6 cellular contexts compared by ENCODE assay signal in the genomic region with DNA sequence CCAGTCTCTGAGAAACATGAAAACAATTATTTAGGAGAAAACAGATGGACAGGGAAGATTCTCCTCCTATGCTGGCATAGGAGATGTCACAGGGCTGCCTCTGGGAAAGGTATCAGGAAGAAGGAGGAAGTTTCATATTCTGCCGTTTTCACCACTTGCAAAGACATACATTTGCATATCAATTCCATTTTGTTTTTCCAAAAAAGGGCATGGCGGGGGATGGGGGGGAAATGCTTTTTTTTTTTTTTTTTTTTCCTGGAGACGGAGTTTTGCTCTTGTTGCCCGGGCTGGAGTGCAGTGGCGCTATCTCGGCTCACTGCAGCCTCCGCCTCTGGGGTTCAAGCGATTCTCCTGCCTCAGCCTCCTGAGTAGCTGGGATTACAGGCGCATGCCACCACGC. TPM values are rescaled to one million over a fixed set of nuclear protein-coding genes. Genes with fewer than 3 reads are reported as not detected.
DNase-seq lines count a peak whose midpoint lies in the region; ATAC-seq, FAIRE-seq and TF ChIP-seq lines count a peak whose summit lies in the region.
"Not testable (repeated sequence)": the region's sequence is repeated elsewhere in the genome, so short reads cannot be mapped to it uniquely, and the experiment has no call there.

No MANE protein-coding gene starts in this region.

- not testable (repeated sequence) for H2BK15ac ChIP-seq in H9 (ENCODE audit: low read depth, low read length); H1 (ENCODE audit: low read length)

- not testable (repeated sequence) for H3K23me2 ChIP-seq in H9 (ENCODE audit: insufficient read length, low read depth, low read length, poor library complexity, severe bottlenecking); H1 (ENCODE audit: low read depth, low read length)

- H3K9me3 ChIP-seq in H9 (ENCODE audit: control insufficient read depth, low read depth, low read length); OCI-LY1 (ENCODE audit: low read length); H1 (ENCODE audit: insufficient read depth in 2 of 2, low read depth in 1 of 2, low read length in 1 of 2): not testable (repeated sequence)

- CTCF ChIA-PET in WTC11 (lab: Charles Lee); H1 (lab: Charles Lee; ENCODE audit: partially characterized antibody): not testable (repeated sequence)

- H4K5ac ChIP-seq in H9 (ENCODE audit: insufficient read length, low read depth, low read length); H1 (ENCODE audit: insufficient read length, low read depth, low read length): not testable (repeated sequence)

- not testable (repeated sequence) for H3K9me2 ChIP-seq in OCI-LY1 (ENCODE audit: low read depth, low read length)

- not testable (repeated sequence) for H3K23ac ChIP-seq in H9 (ENCODE audit: insufficient read length, low read depth, low read length); H1 (ENCODE audit: insufficient read length)

- TF ChIP-seq EP300 in H1 (IDR thresholded peaks at IDR 0.05; ENCODE audit: borderline replicate concordance in 1 of 2, low read depth in 2 of 2, low read length in 2 of 2) = not testable (repeated sequence)

- ATAC-seq in WTC11; activated naive CD8-positive, alpha-beta T cell treated with anti-CD3 and anti-CD28 coated beads, Interleukin-2, amount 10 ng/mL, durations not matched to agents 7 days and 5 days (ENCODE audit: low read depth); naive B cell (ENCODE audit: low read depth in 2 of 2): not testable (repeated sequence)

- H3K4me3 Mint-ChIP-seq in H9; WTC11; activated naive CD8-positive, alpha-beta T cell treated with anti-CD3 and anti-CD28 coated beads, Interleukin-2, amount 10 ng/mL, durations not matched to agents 7 days and 5 days: not testable (repeated sequence)
- H3K4me3 Mint-ChIP-seq in naive B cell = peak overlapping the region in 7 of 8 donors; percentile 32 to 84 (median 60)

- H2BK5ac ChIP-seq in H9 (ENCODE audit: insufficient read length, low read length); H1 (ENCODE audit: low read depth, low read length): not testable (repeated sequence)

- H3K9me3 Mint-ChIP-seq in H9; WTC11; activated naive CD8-positive, alpha-beta T cell treated with anti-CD3 and anti-CD28 coated beads, Interleukin-2, amount 10 ng/mL, durations not matched to agents 7 days and 5 days; naive B cell: not testable (repeated sequence)

- not testable (repeated sequence) for TF ChIP-seq POLR2A in H1 (IDR thresholded peaks at IDR 0.05; ENCODE audit: control extremely low read depth in 1 of 2, low read depth in 2 of 2, low read length in 2 of 2)

- H3K36me3 ChIP-seq in OCI-LY1 (ENCODE audit: insufficient read depth, low read length) = peaks cover 62% of the 10 kb centered on the region
- H3K36me3 ChIP-seq in H1 (ENCODE audit: control insufficient read depth in 2 of 4, insufficient read depth in 4 of 4, low read length in 3 of 4) = not testable (repeated sequence)

- H2AFZ ChIP-seq in H9 (ENCODE audit: low read length); OCI-LY1 (ENCODE audit: low read length); H1 (ENCODE audit: low read length): not testable (repeated sequence)

- H2BK20ac ChIP-seq in H9 (ENCODE audit: low read depth, low read length, poor library complexity, severe bottlenecking); H1 (ENCODE audit: low read length): not testable (repeated sequence)

- H3K4ac ChIP-seq in H9 (ENCODE audit: low read depth, low read length); H1 (replicated peaks; ENCODE audit: insufficient read length, low read depth, low read length): not testable (repeated sequence)

- WGBS in H9 (ENCODE audit: extremely low coverage, insufficient read length, low lambda C conversion rate) = no CpG with 5 or more reads among the region's 10 CpGs
- 86% methylated on average over 10 of the region's 10 CpGs; no CpG with 5 or more reads in 1 of the 2 experiments for WGBS in H1 (ENCODE audit: extremely low coverage in 1 of 2, insufficient coverage in 1 of 2, insufficient read length in 1 of 2, insufficient replicate concordance in 2 of 2, low coverage in 1 of 2, low lambda C conversion rate in 2 of 2, missing lambda C conversion rate in 1 of 2), 2 experiments

- not testable (repeated sequence) for H3K27me3 Mint-ChIP-seq in H9 (ENCODE audit: low read depth); WTC11 (ENCODE audit: low read depth); activated naive CD8-positive, alpha-beta T cell treated with anti-CD3 and anti-CD28 coated beads, Interleukin-2, amount 10 ng/mL, durations not matched to agents 7 days and 5 days; naive B cell

- H3K36me3 Mint-ChIP-seq in H9 (ENCODE audit: insufficient read depth in 1 of 3, low read depth in 3 of 3) = peaks cover 0 to 13% (median 2%) of the 10 kb centered on the region in 3 experiments; a peak in 4 of 7 replicates
- H3K36me3 Mint-ChIP-seq in WTC11 = not testable (repeated sequence)
- H3K36me3 Mint-ChIP-seq in activated naive CD8-positive, alpha-beta T cell treated with anti-CD3 and anti-CD28 coated beads, Interleukin-2, amount 10 ng/mL, durations not matched to agents 7 days and 5 days = peaks cover 36% of the 10 kb centered on the region
- H3K36me3 Mint-ChIP-seq in naive B cell = peaks cover 43 to 62% of the 10 kb centered on the region in 2 donors

- H3F3A ChIP-seq in OCI-LY1 (ENCODE audit: insufficient read depth, low read length) = not testable (repeated sequence)

- H3K4me2 ChIP-seq in H9 (ENCODE audit: insufficient read depth, insufficient read length, low read length) (peak overlapping the region; percentile 21), H1 (ENCODE audit: insufficient read depth in 1 of 2, low read depth in 2 of 2, low read length in 2 of 2) (peak overlapping the region in 1 of 2 experiments; percentile 50; a peak in 1 of 4 replicates)
- not testable (repeated sequence) for H3K4me2 ChIP-seq in OCI-LY1 (ENCODE audit: low read length)

- peak overlapping the region in 1 of 3 experiments; percentile 28; a peak in 3 of 7 replicates for H3K27ac Mint-ChIP-seq in H9
- peak overlapping the region; percentile 7; the same call in 1 of the 2 replicates for H3K27ac Mint-ChIP-seq in WTC11
- peak overlapping the region; percentile 35 for H3K27ac Mint-ChIP-seq in activated naive CD8-positive, alpha-beta T cell treated with anti-CD3 and anti-CD28 coated beads, Interleukin-2, amount 10 ng/mL, durations not matched to agents 7 days and 5 days
- peak overlapping the region; percentile 87 to 100 (median 92) for H3K27ac Mint-ChIP-seq in naive B cell

- H3T11ph ChIP-seq in H9 (ENCODE audit: low read length) = not testable (repeated sequence)

- peaks cover 13 to 20% of the 10 kb centered on the region in 2 experiments for H3K4me1 Mint-ChIP-seq in H9
- peaks cover 13% of the 10 kb centered on the region for H3K4me1 Mint-ChIP-seq in WTC11
- H3K4me1 Mint-ChIP-seq in activated naive CD8-positive, alpha-beta T cell treated with anti-CD3 and anti-CD28 coated beads, Interleukin-2, amount 10 ng/mL, durations not matched to agents 7 days and 5 days = not testable (repeated sequence)
- H3K4me1 Mint-ChIP-seq in naive B cell = peaks cover 64 to 99% (median 94%) of the 10 kb centered on the region in 3 donors

- H4K91ac ChIP-seq in H9 (ENCODE audit: insufficient read length, low read depth, low read length); H1 (replicated peaks; ENCODE audit: insufficient read length, low read length): not testable (repeated sequence)

- H3K79me2 ChIP-seq in H9 (ENCODE audit: insufficient read depth, low read length); OCI-LY1 (ENCODE audit: insufficient read depth, low read length); H1 (ENCODE audit: control insufficient read depth in 1 of 2, insufficient read depth in 2 of 2, low read length in 2 of 2): not testable (repeated sequence)

- TF ChIP-seq RAD21 in H1 (IDR thresholded peaks at IDR 0.05 in 1 of 2, conservative IDR thresholded peaks at IDR 0.05 in 1 of 2; ENCODE audit: low read depth in 2 of 2, low read length in 2 of 2) = not testable (repeated sequence)

- H2BK120ac ChIP-seq in H9 (ENCODE audit: low read depth, low read length, poor library complexity, severe bottlenecking); H1 (replicated peaks; ENCODE audit: low read depth, low read length): not testable (repeated sequence)

- H3K79me1 ChIP-seq in H9 (ENCODE audit: insufficient read depth, low read depth, low read length, poor library complexity, severe bottlenecking); H1 (ENCODE audit: low read depth, low read length): not testable (repeated sequence)

- not testable (repeated sequence) for TF ChIP-seq CTCF in H9 (conservative IDR thresholded peaks at IDR 0.05); OCI-LY1 (IDR thresholded peaks at IDR 0.05; ENCODE audit: low read length); WTC11 (IDR thresholded peaks at IDR 0.05); H1 (IDR thresholded peaks at IDR 0.05; ENCODE audit: control extremely low read depth in 1 of 3, insufficient read depth in 1 of 3, low read depth in 1 of 3, low read length in 3 of 3)

- H3K27ac ChIP-seq in H9 (ENCODE audit: insufficient read length, low read depth, low read length); H1 (ENCODE audit: low read depth, low read length): not testable (repeated sequence)
- H3K27ac ChIP-seq in OCI-LY1 (ENCODE audit: low read depth, low read length, poor library complexity, severe bottlenecking) = peak overlapping the region; percentile 51

- H3K56ac ChIP-seq in H9 (ENCODE audit: insufficient read length, low read depth, low read length); H1 (replicated peaks; ENCODE audit: insufficient read length, low read depth, low read length): not testable (repeated sequence)

- H2BK12ac ChIP-seq in H9 (ENCODE audit: insufficient read length, low read depth, low read length); H1 (ENCODE audit: low read depth, low read length): not testable (repeated sequence)

- not testable (repeated sequence) for H3K4me3 ChIP-seq in OCI-LY1 (ENCODE audit: low read depth, low read length, poor library complexity, severe bottlenecking); H1 (ENCODE audit: extremely low read depth in 1 of 4, insufficient read depth in 2 of 4, low read depth in 3 of 4, low read length in 4 of 4)

- H3K27me3 ChIP-seq in H9 (ENCODE audit: insufficient read depth, low read length); OCI-LY1 (ENCODE audit: insufficient read depth, low read length); H1 (replicated peaks in 1 of 4; ENCODE audit: control insufficient read depth in 3 of 4, extremely low read depth in 1 of 4, insufficient read depth in 3 of 4, low read length in 3 of 4): not testable (repeated sequence)

- H4K8ac ChIP-seq in H9 (replicated peaks; ENCODE audit: insufficient read length, low read depth, low read length); H1 (ENCODE audit: extremely low read depth, insufficient read depth, low read length): not testable (repeated sequence)

- FAIRE-seq in H1 (lab: Jason Lieb, UNC) = not testable (repeated sequence)

- DNase-seq in H9; WTC11 (ENCODE audit: low spot score); activated naive CD8-positive, alpha-beta T cell treated with anti-CD3 and anti-CD28 coated beads, Interleukin-2, amount 10 ng/mL, durations not matched to agents 7 days and 5 days; H1 (ENCODE audit: low read depth in 1 of 2, low spot score in 2 of 2); naive B cell: not testable (repeated sequence)

- not testable (repeated sequence) for H4K20me1 ChIP-seq in H9 (ENCODE audit: control insufficient read depth, insufficient read depth, insufficient read length); OCI-LY1 (ENCODE audit: insufficient read depth, low read length); H1 (replicated peaks in 1 of 2; ENCODE audit: control insufficient read depth in 1 of 2, insufficient read depth in 2 of 2, low read length in 2 of 2)

- H3K9ac ChIP-seq in H9 (ENCODE audit: extremely low read depth, insufficient read length, low read length); OCI-LY1 (ENCODE audit: low read length); H1 (replicated peaks in 1 of 4; ENCODE audit: extremely low read depth in 1 of 4, low read depth in 3 of 4, low read length in 3 of 4): not testable (repeated sequence)

- not testable (repeated sequence) for H2AK5ac ChIP-seq in H9 (ENCODE audit: insufficient read length, low read length); H1 (ENCODE audit: low read depth, low read length)

- H3K18ac ChIP-seq in H9 (ENCODE audit: insufficient read length, low read depth, low read length); H1 (ENCODE audit: extremely low read depth, low read length): not testable (repeated sequence)

- H3K14ac ChIP-seq in H9 (ENCODE audit: insufficient read depth, low read length); H1 (ENCODE audit: insufficient read length): not testable (repeated sequence)

- H3K4me1 ChIP-seq in H9 (ENCODE audit: insufficient read depth, low read length); H1 (replicated peaks in 1 of 4; ENCODE audit: control insufficient read depth in 3 of 4, insufficient read depth in 4 of 4, low read length in 3 of 4): not testable (repeated sequence)
- H3K4me1 ChIP-seq in OCI-LY1 (ENCODE audit: insufficient read depth, low read length, severe bottlenecking) = peaks cover 46% of the 10 kb centered on the region

- POLR2A ChIA-PET in WTC11 (lab: Charles Lee); activated naive CD8-positive, alpha-beta T cell treated with anti-CD3 and anti-CD28 coated beads, Interleukin-2, amount 10 ng/mL, durations not matched to agents 7 days and 5 days (lab: Charles Lee); H1 (lab: Charles Lee; ENCODE audit: partially characterized antibody): not testable (repeated sequence)

RNA-seq across cellular contexts. Expression of a gene that starts 34.7 kb away (rescaled TPM):
- total RNA-seq in H9 (2021) (5.2 and 5.5 TPM in 2 replicates), WTC11 (2021) (5.7 to 8.4 TPM (median 7.9 TPM) in 3 replicates)
- total RNA-seq in activated naive CD8-positive, alpha-beta T cell treated with anti-CD3 and anti-CD28 coated beads, Interleukin-2, amount 10 ng/mL, durations not matched to agents 7 days and 5 days = 10 to 100 TPM; 20.3 to 21.0 TPM
- 5.6 and 5.8 TPM in 2 replicates for total RNA-seq in H1 (2021; fragmentation: NEBNext Ultra II Directional; extraction: Animal tissue kit (Norgen Biotek cat#: 25700))
- polyA plus RNA-seq in H1 (2011; rRNA removed) (10.5 and 11.2 TPM in 2 replicates), naive B cell (ENCODE audit: low read depth in 6 of 6) (100 to 1,000 TPM; 654 to 887 (median 845) TPM)
- polyA plus RNA-seq in H1 (2011; cell fraction: cytosol; rRNA removed) = 8.0 TPM
- polyA plus RNA-seq in H1 (2011; cell fraction: nucleus; rRNA removed) = 5.7 TPM
- 7.3 to 9.5 TPM (median 7.9 TPM) in 4 replicates for polyA plus RNA-seq in H1 (2012, experiment 1 of 2)
- 7.0 TPM for polyA plus RNA-seq in H1 (2012, experiment 2 of 2)
- polyA plus RNA-seq in H1 (2013, experiment 1 of 2) = 14.1 TPM
- polyA plus RNA-seq in H1 (2013, experiment 2 of 2) = 14.7 TPM
- 3.7 and 6.0 TPM in 2 replicates for polyA minus RNA-seq in H1 (2011; rRNA and poly(A)+ RNA removed)
- polyA minus RNA-seq in H1 (2011; cell fraction: cytosol; rRNA and poly(A)+ RNA removed) = 2.9 TPM
- polyA minus RNA-seq in H1 (2011; cell fraction: nucleus; rRNA and poly(A)+ RNA removed) = 3.0 TPM

RNA-seq across cellular contexts. Expression of a gene that starts 40.3 kb away (rescaled TPM):
- 10.9 and 11.1 TPM in 2 replicates for total RNA-seq in H9 (2021)
- total RNA-seq in WTC11 (2021) = 10.3 to 15.9 TPM (median 13.9 TPM) in 3 replicates
- total RNA-seq in activated naive CD8-positive, alpha-beta T cell treated with anti-CD3 and anti-CD28 coated beads, Interleukin-2, amount 10 ng/mL, durations not matched to agents 7 days and 5 days = 10 to 100 TPM; 10.1 to 10.3 TPM
- 11.1 and 16.4 TPM in 2 replicates for total RNA-seq in H1 (2021; fragmentation: NEBNext Ultra II Directional; extraction: Animal tissue kit (Norgen Biotek cat#: 25700))
- polyA plus RNA-seq in H1 (2011; rRNA removed) = 14.7 and 20.8 TPM in 2 replicates
- polyA plus RNA-seq in H1 (2011; cell fraction: cytosol; rRNA removed) = 13.1 TPM
- polyA plus RNA-seq in H1 (2011; cell fraction: nucleus; rRNA removed) = 37.2 TPM
- polyA plus RNA-seq in H1 (2012, experiment 1 of 2) = 11.8 to 16.3 TPM (median 13.5 TPM) in 4 replicates
- 6.8 TPM for polyA plus RNA-seq in H1 (2012, experiment 2 of 2)
- polyA plus RNA-seq in H1 (2013, experiment 1 of 2) = 25.7 TPM
- 27.6 TPM for polyA plus RNA-seq in H1 (2013, experiment 2 of 2)
- polyA minus RNA-seq in H1 (2011; rRNA and poly(A)+ RNA removed) = 14.4 and 21.8 TPM in 2 replicates
- polyA minus RNA-seq in H1 (2011; cell fraction: cytosol; rRNA and poly(A)+ RNA removed) = 8.5 TPM
- polyA minus RNA-seq in H1 (2011; cell fraction: nucleus; rRNA and poly(A)+ RNA removed) = 29.4 TPM
- 100 to 1,000 TPM in 1 of 6 donors, 10 to 100 TPM in 5; 52.8 to 109 (median 84.3) TPM for polyA plus RNA-seq in naive B cell (ENCODE audit: low read depth in 6 of 6)
